In the genomic region with DNA sequence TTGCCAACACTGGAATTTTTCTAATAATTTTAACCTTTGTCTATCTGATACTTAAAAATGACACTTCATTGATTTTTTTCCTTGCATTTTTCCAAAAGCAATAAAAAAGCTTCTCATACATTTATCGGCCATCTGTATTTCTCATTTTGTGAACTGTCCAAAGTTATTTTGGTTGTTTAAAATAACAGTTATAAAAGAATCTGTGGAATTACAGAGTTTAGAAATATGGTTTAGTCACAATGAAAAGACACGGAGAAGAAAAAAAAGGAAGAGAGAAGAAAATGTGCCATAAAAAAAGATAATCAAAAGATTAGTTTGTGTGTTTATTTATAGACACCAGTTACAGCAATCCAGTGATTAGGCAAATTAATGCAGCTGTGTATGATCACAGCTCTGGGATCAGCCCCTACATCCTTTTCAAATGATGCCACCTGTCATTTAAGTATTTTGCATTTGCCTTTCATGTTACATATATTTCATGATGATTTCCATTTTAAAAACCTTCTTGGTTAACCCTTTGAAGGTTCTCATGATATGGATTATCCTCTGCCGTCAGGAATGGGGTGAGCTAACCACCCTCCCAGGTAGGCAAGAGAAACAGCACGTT, we compare ENCODE assay signal across 14 cellular contexts.
"Had no signal": no experiment of that assay in that cellular context is flagged by ENCODE, and none has a peak within 500 bp of the region (broad histone marks: within the 10 kb centered on the region; RNA-seq: fewer than 3 reads in every experiment).

No MANE protein-coding gene starts in this region.

- H3K27ac Mint-ChIP-seq: activated CD8-positive, alpha-beta memory T cell treated with anti-CD3 and anti-CD28 coated beads, Interleukin-2, amount 10 ng/mL, durations not matched to agents 7 days and 5 days; neural progenitor cell had no signal

- H3K27ac ChIP-seq: adrenal gland, coronary artery, gastroesophageal sphincter, left ventricle myocardium inferior, neural progenitor cell, pancreas, thyroid gland, uterus had no signal

- ATAC-seq: activated CD8-positive, alpha-beta memory T cell treated with anti-CD3 and anti-CD28 coated beads, Interleukin-2, amount 10 ng/mL, durations not matched to agents 7 days and 5 days; gastroesophageal sphincter; pancreas had no signal

- H3K4me3 Mint-ChIP-seq: activated CD8-positive, alpha-beta memory T cell treated with anti-CD3 and anti-CD28 coated beads, Interleukin-2, amount 10 ng/mL, durations not matched to agents 7 days and 5 days; neural progenitor cell had no signal

- H3K9me3 ChIP-seq: adrenal gland, gastroesophageal sphincter, left ventricle myocardium inferior, pancreas, thyroid gland, uterus had no signal

- H3K27me3 ChIP-seq: adrenal gland, gastroesophageal sphincter, neural progenitor cell, pancreas, thyroid gland, uterus had no signal

- H3K27me3 Mint-ChIP-seq: activated CD8-positive, alpha-beta memory T cell treated with anti-CD3 and anti-CD28 coated beads, Interleukin-2, amount 10 ng/mL, durations not matched to agents 7 days and 5 days had no signal

- DNase-seq: activated CD4-positive, alpha-beta T cell treated with anti-CD3 and anti-CD28 coated beads, Interleukin-2, amount 50 U/mL, for 4 hours; activated CD8-positive, alpha-beta memory T cell treated with anti-CD3 and anti-CD28 coated beads, Interleukin-2, amount 10 ng/mL, durations not matched to agents 7 days and 5 days; activated naive CD4-positive, alpha-beta T cell; adrenal gland; caudate nucleus; effector CD8-positive, alpha-beta T cell; left ventricle myocardium inferior; pancreas; stimulated activated CD4-positive, alpha-beta T cell treated with anti-CD3 and anti-CD28 coated beads, Interleukin-4, amount 100 ng/mL, for 24 hours; thyroid gland; uterus had no signal
